ENCODE assay signal across 9 cellular contexts in genomic region chr18:56789004-56789888, GRCh38.
A peak's percentile ranks its signal among the peaks of the same experiment; 100 is the strongest.
DNase-seq lines count a peak whose midpoint lies in the region; ATAC-seq lines count a peak whose summit lies in the region.
"Had no signal": no experiment of that assay in that cellular context is flagged by ENCODE, and none has a peak within 500 bp of the region (broad histone marks: within the 10 kb centered on the region; RNA-seq: fewer than 3 reads in every experiment).

No MANE protein-coding gene starts in this region.

- CTCF ChIA-PET in activated CD4-positive, alpha-beta memory T cell treated with anti-CD3 and anti-CD28 coated beads, Interleukin-2, amount 10 ng/mL, durations not matched to agents 7 days and 5 days (lab: Charles Lee), result interaction anchor here (0.7 to 1.6 kb wide), 3 partner anchors 90 to 770 kb away, joined by 3 read pairs; no protein-coding TSS in a partner anchor

- no peak for ATAC-seq in GM21737 (IDR thresholded peaks at IDR 0.05; ENCODE audit: unreplicated experiment)

- intact Hi-C loops in head of caudate nucleus (cut with DNase I), result no loop called here

- no peak overlapping the region for H3K27ac Mint-ChIP-seq in activated CD4-positive, alpha-beta memory T cell treated with anti-CD3 and anti-CD28 coated beads, Interleukin-2, amount 10 ng/mL, durations not matched to agents 7 days and 5 days

- H3K27me3 Mint-ChIP-seq in activated CD4-positive, alpha-beta memory T cell treated with anti-CD3 and anti-CD28 coated beads, Interleukin-2, amount 10 ng/mL, durations not matched to agents 7 days and 5 days, result no peaks in the 10 kb centered on the region
- H3K27me3 Mint-ChIP-seq: CD4-positive, alpha-beta memory T cell had no signal

- H3K4me3 Mint-ChIP-seq in activated CD4-positive, alpha-beta memory T cell treated with anti-CD3 and anti-CD28 coated beads, Interleukin-2, amount 10 ng/mL, durations not matched to agents 7 days and 5 days, result no peak overlapping the region
- H3K4me3 Mint-ChIP-seq: CD4-positive, alpha-beta memory T cell had no signal

- H3K36me3 Mint-ChIP-seq in activated CD4-positive, alpha-beta memory T cell treated with anti-CD3 and anti-CD28 coated beads, Interleukin-2, amount 10 ng/mL, durations not matched to agents 7 days and 5 days (ENCODE audit: low read depth), result no peaks in the 10 kb centered on the region

- POLR2A ChIA-PET in activated CD4-positive, alpha-beta memory T cell treated with anti-CD3 and anti-CD28 coated beads, Interleukin-2, amount 10 ng/mL, durations not matched to agents 7 days and 5 days (lab: Charles Lee), result no interaction called here

- no peaks in the 10 kb centered on the region for H3K4me1 Mint-ChIP-seq in activated CD4-positive, alpha-beta memory T cell treated with anti-CD3 and anti-CD28 coated beads, Interleukin-2, amount 10 ng/mL, durations not matched to agents 7 days and 5 days
- H3K4me1 Mint-ChIP-seq: CD4-positive, alpha-beta memory T cell had no signal

- DNase-seq in NCI-H524 (lab: John Stamatoyannopoulos, UW), result peak; percentile 32 to 51
- DNase-seq in NCI-H524 treated with DMSO at 0.1 percent for 48 hours (lab: John Stamatoyannopoulos, UW), result no peak
- DNase-seq in HT1080 (ENCODE audit: low read depth), result peak; percentile 42
- peak; percentile 19 for DNase-seq in activated CD4-positive, alpha-beta memory T cell treated with anti-CD3 and anti-CD28 coated beads, Interleukin-2, amount 10 ng/mL, durations not matched to agents 7 days and 5 days
- peak; percentile 69 for DNase-seq in islet precursor cell
- no peak for DNase-seq in head of caudate nucleus
- no peak for DNase-seq in NCI-H2196 (lab: John Stamatoyannopoulos, UW; ENCODE audit: unreplicated experiment)

- no peaks in the 10 kb centered on the region for H3K9me3 Mint-ChIP-seq in activated CD4-positive, alpha-beta memory T cell treated with anti-CD3 and anti-CD28 coated beads, Interleukin-2, amount 10 ng/mL, durations not matched to agents 7 days and 5 days
- H3K9me3 Mint-ChIP-seq: CD4-positive, alpha-beta memory T cell had no signal

Comparison
In these comparisons a context has a peak if more than half of its experiments do, and no peak if none do; other contexts are left out.
1. DNase-seq: peak in NCI-H524 (2 of 2), HT1080 (single experiment), activated CD4-positive, alpha-beta memory T cell treated with anti-CD3 and anti-CD28 coated beads, Interleukin-2, amount 10 ng/mL, durations not matched to agents 7 days and 5 days (single experiment) and islet precursor cell (single experiment); none in NCI-H524 treated with DMSO at 0.1 percent for 48 hours (single experiment), head of caudate nucleus (0 of 42) and NCI-H2196 (single experiment).